Comparison of ENCODE assay signal across 8 cellular contexts in the genomic region with DNA sequence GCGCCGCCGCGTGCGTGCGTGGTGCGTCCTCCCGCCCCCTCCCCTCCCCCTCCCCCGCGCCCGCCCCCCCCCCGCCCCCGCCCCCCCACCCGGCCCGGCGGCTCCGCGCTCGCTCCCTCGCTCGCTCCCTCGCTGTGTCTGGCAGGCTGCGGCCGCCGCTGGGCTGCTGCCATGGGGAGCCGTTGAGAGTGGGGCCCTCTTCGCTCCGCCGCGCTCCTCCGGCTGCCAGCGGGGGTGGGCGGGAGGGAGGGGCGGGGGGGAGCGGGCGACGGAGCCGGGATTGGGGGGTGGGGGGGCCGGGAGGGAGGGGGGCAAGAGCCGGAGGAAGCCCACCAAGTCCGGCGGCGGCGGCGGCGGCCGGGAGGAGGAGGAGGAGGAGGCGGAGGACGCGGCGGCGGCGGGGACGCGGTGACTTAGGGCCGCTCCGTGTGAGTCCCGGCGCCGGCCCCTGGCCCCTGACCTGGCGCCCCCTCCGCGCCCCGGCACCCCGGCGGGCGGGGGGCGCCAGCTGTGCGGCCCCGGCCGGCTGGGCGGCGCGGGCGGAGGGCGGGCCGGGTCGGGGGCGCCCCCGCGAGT. TPM values are rescaled to one million over a fixed set of nuclear protein-coding genes. Genes with fewer than 3 reads are reported as not detected.
DNase-seq lines count a peak whose midpoint lies in the region; ATAC-seq and TF ChIP-seq lines count a peak whose summit lies in the region.

No MANE protein-coding gene starts in this region.

- peak overlapping the region in 2 of 8 donors; percentile 98 for H3K27ac Mint-ChIP-seq in CD8-positive, alpha-beta memory T cell
- H3K27ac Mint-ChIP-seq in IgD-negative memory B cell: peak overlapping the region in 2 of 3 donors; percentile 99

- H3K4me1 Mint-ChIP-seq in CD8-positive, alpha-beta memory T cell: peaks cover 11 to 33% (median 17%) of the 10 kb centered on the region in 3 donors
- H3K4me1 Mint-ChIP-seq in IgD-negative memory B cell: peaks cover 19 to 36% (median 27%) of the 10 kb centered on the region in 3 donors

- DNase-seq in CD8-positive, alpha-beta memory T cell: peak in 1 of 5 donors; percentile 52
- no peak for DNase-seq in cardiac fibroblast (ENCODE audit: low read depth in 2 of 2)
- no peak for DNase-seq in DMS153 treated with DMSO at 0.1 percent for 48 hours (lab: John Stamatoyannopoulos, UW; ENCODE audit: unreplicated experiment)
- no peak for DNase-seq in RKO (ENCODE audit: low spot score)
- DNase-seq in COLO829 (ENCODE audit: low spot score): no peak

- H3K36me3 Mint-ChIP-seq in CD8-positive, alpha-beta memory T cell: peaks cover 0 to 13% (median 1%) of the 10 kb centered on the region in 3 donors
- no peaks in the 10 kb centered on the region for H3K36me3 Mint-ChIP-seq in IgD-negative memory B cell

- POLR2A ChIA-PET in CD8-positive, alpha-beta memory T cell (lab: Charles Lee): interaction anchor here (0.6 to 3.5 kb wide), 15 partner anchors 7 to 923 kb away, joined by 3 to 54 read pairs (median 4); a partner anchor contains a TSS

- H3K4me3 ChIP-seq in CD8-positive, alpha-beta memory T cell (ENCODE audit: low read length): no peak overlapping the region
- peak overlapping the region; percentile 68 to 75 for H3K4me3 ChIP-seq in cardiac fibroblast (replicated peaks in 1 of 2; ENCODE audit: low read depth in 2 of 2, low read length in 2 of 2)
- H3K4me3 ChIP-seq in neuron (ENCODE audit: low read length): peak overlapping the region; percentile 89

- TF ChIP-seq CTCF in cardiac fibroblast (IDR thresholded peaks at IDR 0.05; ENCODE audit: low read depth, low read length): no peak

- no peak overlapping the region for H2AFZ ChIP-seq in neuron (ENCODE audit: low read depth, low read length)

- peaks cover 2 to 7% of the 10 kb centered on the region in 2 donors for H3K27me3 Mint-ChIP-seq in CD8-positive, alpha-beta memory T cell
- no peaks in the 10 kb centered on the region for H3K27me3 Mint-ChIP-seq in IgD-negative memory B cell

- no peaks in the 10 kb centered on the region for H3K27me3 ChIP-seq in CD8-positive, alpha-beta memory T cell (ENCODE audit: insufficient read depth, low read length, poor library complexity, severe bottlenecking)
- H3K27me3 ChIP-seq in neuron (ENCODE audit: insufficient read depth, low read length): no peaks in the 10 kb centered on the region

- CTCF ChIA-PET in CD8-positive, alpha-beta memory T cell (lab: Charles Lee): interaction anchor here (0.8 to 4.2 kb wide), 2 partner anchors 17 to 26 kb away, joined by 3 to 22 read pairs; no protein-coding TSS in a partner anchor

- no peak for ATAC-seq in HG03196 (IDR thresholded peaks at IDR 0.05; ENCODE audit: unreplicated experiment)

- H3K9me3 ChIP-seq in CD8-positive, alpha-beta memory T cell (ENCODE audit: low read length): no peaks in the 10 kb centered on the region
- H3K9me3 ChIP-seq in neuron (ENCODE audit: low read length): no peaks in the 10 kb centered on the region

- no peaks in the 10 kb centered on the region for H3K36me3 ChIP-seq in CD8-positive, alpha-beta memory T cell (ENCODE audit: insufficient read depth, low read length)
- H3K36me3 ChIP-seq in neuron (ENCODE audit: insufficient read depth, low read length): no peaks in the 10 kb centered on the region

- H3K27ac ChIP-seq in CD8-positive, alpha-beta memory T cell (ENCODE audit: low read depth, low read length): no peak overlapping the region

- H3K9me3 Mint-ChIP-seq in CD8-positive, alpha-beta memory T cell: no peaks in the 10 kb centered on the region
- no peaks in the 10 kb centered on the region for H3K9me3 Mint-ChIP-seq in IgD-negative memory B cell

- peak overlapping the region in 6 of 7 donors; percentile 12 to 98 (median 95) for H3K4me3 Mint-ChIP-seq in CD8-positive, alpha-beta memory T cell
- H3K4me3 Mint-ChIP-seq in IgD-negative memory B cell: peak overlapping the region in 2 of 4 donors; percentile 96 to 98

- peaks cover 48% of the 10 kb centered on the region for H3K4me1 ChIP-seq in CD8-positive, alpha-beta memory T cell (ENCODE audit: insufficient read depth, low read length)
- peaks cover 37% of the 10 kb centered on the region for H3K4me1 ChIP-seq in neuron (ENCODE audit: insufficient read depth, low read length)

RNA-seq across cellular contexts. Expression of a gene that starts 2.4 kb away (rescaled TPM):
- total RNA-seq in CD8-positive, alpha-beta memory T cell: 1 to 10 TPM; 9.1 to 9.9 TPM
- polyA plus RNA-seq in CD8-positive, alpha-beta memory T cell: 1.5 TPM
- polyA plus RNA-seq in IgD-negative memory B cell: 5.9 TPM
